ENCODE assay signal across 8 cellular contexts in genomic region chr1:92298213-92298572, GRCh38. TPM values are rescaled to one million over a fixed set of nuclear protein-coding genes. Genes with fewer than 3 reads are reported as not detected.
DNase-seq lines count a peak whose midpoint lies in the region; ATAC-seq, FAIRE-seq and TF ChIP-seq lines count a peak whose summit lies in the region.

No MANE protein-coding gene starts in this region.

- in situ Hi-C loops in GM12878 (cut with MboI), result no loop called here

- TF ChIP-seq EP300 in GM12878 (IDR thresholded peaks at IDR 0.05; ENCODE audit: borderline replicate concordance in 1 of 2, control insufficient read depth in 1 of 2, low read depth in 2 of 2, low read length in 2 of 2), result no peak

- no peak for FAIRE-seq in GM12878 (lab: Jason Lieb, UNC)

- H3K36me3 ChIP-seq in ACC112 (ENCODE audit: insufficient read depth, low read length) (0 out of 2 replicates have a peak, but pooled peaks cover 14% of the 10 kb centered on the region), GM12878 (ENCODE audit: control insufficient read depth in 2 of 2, insufficient read depth in 2 of 2, low read length in 1 of 2) (peaks cover 0 to 2% of the 10 kb centered on the region in 2 experiments; a peak in 1 of 4 replicates), lung (ENCODE audit: control insufficient read depth in 2 of 2, insufficient read depth in 2 of 2, low read length in 2 of 2) (no peaks in the 10 kb centered on the region), aorta (ENCODE audit: control insufficient read depth in 1 of 2, insufficient read depth in 2 of 2, low read length in 1 of 2) (no peaks in the 10 kb centered on the region)

- ATAC-seq in HG02885 (IDR thresholded peaks at IDR 0.05; ENCODE audit: poor library complexity, unreplicated experiment), result peak; percentile 0
- no peak for ATAC-seq in GM12878
- ATAC-seq in lung (ENCODE audit: insufficient read depth, low FRiP score), result no peak
- no peak for ATAC-seq in aorta (ENCODE audit: low FRiP score)
- no peak for ATAC-seq in GM21390 (IDR thresholded peaks at IDR 0.05; ENCODE audit: unreplicated experiment)

- H3K4me1 ChIP-seq in ACC112 (ENCODE audit: control insufficient read depth, insufficient read depth, low read length, unreplicated experiment), result peaks cover 16% of the 10 kb centered on the region
- H3K4me1 ChIP-seq in GM12878 (ENCODE audit: control insufficient read depth, insufficient read depth, low read length), result no peaks in the 10 kb centered on the region
- H3K4me1 ChIP-seq in lung (ENCODE audit: control insufficient read depth in 2 of 2, insufficient read depth in 2 of 2, low read length in 2 of 2), result peaks cover 0 to 10% of the 10 kb centered on the region in 2 donors
- no peaks in the 10 kb centered on the region for H3K4me1 ChIP-seq in aorta (ENCODE audit: control insufficient read depth in 1 of 2, insufficient read depth in 2 of 2, low read length in 2 of 2)

- 2% methylated on average over 3 of the region's 3 CpGs for WGBS in GM12878 (ENCODE audit: insufficient coverage, insufficient replicate concordance, low lambda C conversion rate, missing lambda C conversion rate)
- 3 to 12% methylated on average over 3 of the region's 3 CpGs for WGBS in lung, 2 donors
- 5% methylated on average over 3 of the region's 3 CpGs for WGBS in aorta, 2 donors

- peak overlapping the region; percentile 96 for H2AFZ ChIP-seq in ACC112 (ENCODE audit: low read length, unreplicated experiment)
- H2AFZ ChIP-seq in GM12878 (ENCODE audit: control insufficient read depth, low read depth, low read length), result peak overlapping the region; percentile 98

- peak overlapping the region; percentile 21 for H3K4me2 ChIP-seq in GM12878 (ENCODE audit: control insufficient read depth, insufficient read depth)

- DNase-seq in GM12878 (ENCODE audit: low read depth, low spot score), result no peak
- DNase-seq in lung (ENCODE audit: low spot score), result no peak
- DNase-seq in aorta, result no peak
- no peak for DNase-seq in NCI-H1694 treated with DMSO at 0.1 percent for 48 hours (lab: John Stamatoyannopoulos, UW)
- DNase-seq in activated CD4-positive, alpha-beta T cell treated with anti-CD3 and anti-CD28 coated beads, Interleukin-2, amount 50 U/mL, for 1 hour, result no peak

- peak overlapping the region; percentile 72 for H3K27ac ChIP-seq in ACC112 (ENCODE audit: low read depth, low read length)
- H3K27ac ChIP-seq in GM12878 (ENCODE audit: control insufficient read depth, insufficient read depth), result peak overlapping the region; percentile 93
- H3K27ac ChIP-seq in lung (ENCODE audit: low read depth in 1 of 2, low read length in 1 of 2), result peak overlapping the region; percentile 99 to 100
- H3K27ac ChIP-seq in aorta (ENCODE audit: low read depth in 1 of 2, low read length in 2 of 2), result peak overlapping the region in 1 of 2 donors; percentile 93

- H3K27me3 ChIP-seq in ACC112 (ENCODE audit: insufficient read depth, low read length) (no peaks in the 10 kb centered on the region), GM12878 (replicated peaks in 1 of 2; ENCODE audit: control insufficient read depth in 2 of 2, insufficient read depth in 2 of 2, low read length in 1 of 2) (no peaks in the 10 kb centered on the region), lung (ENCODE audit: control insufficient read depth, insufficient read depth) (no peaks in the 10 kb centered on the region), aorta (ENCODE audit: control insufficient read depth in 1 of 2, insufficient read depth in 2 of 2, low read length in 1 of 2) (no peaks in the 10 kb centered on the region)

- intact Hi-C loops in GM12878 (cut with micrococcal nuclease; ENCODE audit: unreplicated experiment) (loop anchor here (5.0 to 10.0 kb wide), 4 partner anchors 239 to 793 kb away; partner anchors contain the start of genes CDC7 and RPL5), aorta (cut with DNase I) (loop anchor here in 1 of 2 donors (5.0 to 10.0 kb wide), 2 partner anchors 303 to 796 kb away; partner anchors contain the start of gene CDC7)

- POLR2A ChIA-PET in GM12878 (lab: Charles Lee), result interaction anchor here (1.0 to 1.5 kb wide), 2 partner anchors 302 to 788 kb away, joined by 3 read pairs; no protein-coding TSS in a partner anchor

- H3K9me3 ChIP-seq in GM12878 (replicated peaks; ENCODE audit: control insufficient read depth, insufficient read depth, low read length) (no peaks in the 10 kb centered on the region), lung (ENCODE audit: control insufficient read depth in 2 of 2, insufficient read depth in 1 of 2, low read length in 1 of 2) (no peaks in the 10 kb centered on the region), aorta (ENCODE audit: control insufficient read depth, low read length) (no peaks in the 10 kb centered on the region)

- TF ChIP-seq RAD21 in GM12878 (IDR thresholded peaks at IDR 0.05; ENCODE audit: insufficient read depth, low read depth, low read length), result no peak

- CTCF ChIA-PET in GM12878 (lab: Yijun Ruan, JAX), result interaction anchor here (0.6 to 1.0 kb wide), 2 partner anchors 10 to 421 kb away, joined by 3 read pairs; no protein-coding TSS in a partner anchor

- TF ChIP-seq CTCF in GM12878 (IDR thresholded peaks at IDR 0.05 in 2 of 3, conservative IDR thresholded peaks at IDR 0.05 in 1 of 3; ENCODE audit: control insufficient read depth in 2 of 3, extremely low read depth in 1 of 3, insufficient read depth in 1 of 3, low read depth in 3 of 3, low read length in 3 of 3) (0 out of 6 replicates have a peak, but pooled peaks of 1 of the 3 experiments have one; percentile 5), lung (IDR thresholded peaks at IDR 0.05; ENCODE audit: control extremely low read depth, extremely low read depth) (no peak)

- no peak for TF ChIP-seq POLR2A in GM12878 (IDR thresholded peaks at IDR 0.05; ENCODE audit: low read depth, low read length)

- RAD21 ChIA-PET in GM12878 (lab: Charles Lee; ENCODE audit: unreplicated experiment), result interaction anchor here (0.7 to 1.2 kb wide), 4 partner anchors 12 to 188 kb away, joined by 3 read pairs; no protein-coding TSS in a partner anchor

- peak overlapping the region; percentile 97 for H3K9ac ChIP-seq in GM12878 (ENCODE audit: control insufficient read depth, insufficient read depth, low read length)

- H4K20me1 ChIP-seq in GM12878 (ENCODE audit: control insufficient read depth, insufficient read depth), result no peaks in the 10 kb centered on the region

- H3K79me2 ChIP-seq in ACC112 (ENCODE audit: control insufficient read depth, insufficient read depth, low read length, unreplicated experiment) (peaks cover 29% of the 10 kb centered on the region), GM12878 (ENCODE audit: control insufficient read depth, insufficient read depth, low read length) (peaks cover 33% of the 10 kb centered on the region)

- H3K4me3 ChIP-seq in ACC112 (ENCODE audit: low read depth, low read length) (peak overlapping the region; percentile 88), GM12878 (peak overlapping the region; percentile 99), lung (peak overlapping the region; percentile 98), aorta (ENCODE audit: low read length in 2 of 2) (peak overlapping the region; percentile 51 to 90)

- no TSS peak for BruUV-seq in GM12878 (replicated peaks; lab: Mats Ljungman, UMichigan)

- SMC1A ChIA-PET in GM12878 (lab: Charles Lee; ENCODE audit: uncharacterized antibody, unreplicated experiment), result interaction anchor here (1.2 to 1.4 kb wide), 2 partner anchors 186 to 187 kb away, joined by 3 read pairs; no protein-coding TSS in a partner anchor

TF ChIP-seq in GM12878, 131 proteins besides CTCF, POLR2A, EP300 and RAD21 (continues in another document):
- TF ChIP-seq ZNF384 (IDR thresholded peaks at IDR 0.05; ENCODE audit: borderline replicate concordance, low read depth, low read length) (peak; percentile 58), MXI1 (IDR thresholded peaks at IDR 0.05; ENCODE audit: low read depth, low read length) (no peak)

RNA-seq across cellular contexts. Expression of gene GLMN, which starts 0.6 kb away (rescaled TPM):
- 50.5 and 56.5 TPM in 2 replicates for total RNA-seq in GM12878 (2013; cell fraction: nucleolus; rRNA removed)
- 13.3 and 17.1 TPM in 2 replicates for total RNA-seq in GM12878 (2014; rRNA removed)
- 17.6 and 18.1 TPM in 2 replicates for total RNA-seq in GM12878 (2014; rRNA removed; fragmentation: Illumina TruSeq; extraction: Trizol)
- 11.5 TPM in 2 replicates for total RNA-seq in GM12878 (2021)
- 5.5 TPM for polyA plus RNA-seq in GM12878 (2011; ENCODE audit: low read depth)
- 15.3 and 28.0 TPM in 2 replicates for polyA plus RNA-seq in GM12878 (2011; rRNA removed)
- polyA plus RNA-seq in GM12878 (2011; cell fraction: cytosol; rRNA removed), result 2.5 and 2.8 TPM in 2 replicates
- polyA plus RNA-seq in GM12878 (2011; cell fraction: nucleus; rRNA removed), result 15.0 and 18.6 TPM in 2 replicates
- polyA plus RNA-seq in GM12878 (2012), result 10.6 and 11.0 TPM in 2 replicates
- polyA plus RNA-seq in GM12878 (2014; fragmentation: Illumina TruSeq; extraction: Trizol), result 15.4 and 20.9 TPM in 2 replicates
- polyA plus RNA-seq in GM12878 (2014; fragmentation: Nextera tagmentation; extraction: Ambion mirVana), result 10 to 100 TPM; 18.2 to 20.6 TPM
- polyA plus RNA-seq in GM12878 (2014; rRNA removed), result 11.0 and 14.4 TPM in 2 replicates
- 10 to 100 TPM; 30.0 to 33.7 TPM for polyA plus RNA-seq in GM12878 (2016; fragmentation: Nextera tagmentation; extraction: Ambion mirVana)
- polyA minus RNA-seq in GM12878 (2011; rRNA and poly(A)+ RNA removed), result 2.5 and 5.0 TPM in 2 replicates
- polyA minus RNA-seq in GM12878 (2011; cell fraction: cytosol; rRNA and poly(A)+ RNA removed), result 1.9 and 2.1 TPM in 2 replicates
- polyA minus RNA-seq in GM12878 (2011; cell fraction: nucleus; rRNA and poly(A)+ RNA removed), result 7.5 and 11.1 TPM in 2 replicates
- total RNA-seq in lung, result 10 to 100 TPM in 1 of 2 donors, 1 to 10 TPM in 1; 5.6 to 13.4 TPM
- polyA plus RNA-seq in lung, result 10 to 100 TPM in 1 of 2 donors, 1 to 10 TPM in 1; 3.9 to 20.6 TPM
- total RNA-seq in aorta, result 1 to 10 TPM; 7.6 to 9.9 TPM
- 1 to 10 TPM; 5.6 to 6.9 TPM for polyA plus RNA-seq in aorta

RNA-seq across cellular contexts. Expression of gene RPAP2, which starts 0.7 kb away (rescaled TPM):
- total RNA-seq in GM12878 (2013; cell fraction: nucleolus; rRNA removed), result 50.5 and 50.9 TPM in 2 replicates
- total RNA-seq in GM12878 (2014; rRNA removed), result 11.4 and 13.4 TPM in 2 replicates
- total RNA-seq in GM12878 (2014; rRNA removed; fragmentation: Illumina TruSeq; extraction: Trizol), result 19.7 and 20.0 TPM in 2 replicates
- 20.4 and 22.7 TPM in 2 replicates for total RNA-seq in GM12878 (2021)
- polyA plus RNA-seq in GM12878 (2011; ENCODE audit: low read depth), result 3.9 TPM
- 20.7 and 34.5 TPM in 2 replicates for polyA plus RNA-seq in GM12878 (2011; rRNA removed)
- 4.8 and 8.4 TPM in 2 replicates for polyA plus RNA-seq in GM12878 (2011; cell fraction: cytosol; rRNA removed)
- 8.5 and 8.8 TPM in 2 replicates for polyA plus RNA-seq in GM12878 (2011; cell fraction: nucleus; rRNA removed)
- 7.9 and 12.7 TPM in 2 replicates for polyA plus RNA-seq in GM12878 (2012)
- 23.3 and 29.8 TPM in 2 replicates for polyA plus RNA-seq in GM12878 (2014; fragmentation: Illumina TruSeq; extraction: Trizol)
- polyA plus RNA-seq in GM12878 (2014; fragmentation: Nextera tagmentation; extraction: Ambion mirVana), result 10 to 100 TPM; 20.2 to 24.0 TPM
- 6.1 and 11.4 TPM in 2 replicates for polyA plus RNA-seq in GM12878 (2014; rRNA removed)
- polyA plus RNA-seq in GM12878 (2016; fragmentation: Nextera tagmentation; extraction: Ambion mirVana), result 10 to 100 TPM; 35.4 to 39.5 TPM
- polyA minus RNA-seq in GM12878 (2011; rRNA and poly(A)+ RNA removed), result 6.3 and 17.9 TPM in 2 replicates
- 6.1 and 6.2 TPM in 2 replicates for polyA minus RNA-seq in GM12878 (2011; cell fraction: cytosol; rRNA and poly(A)+ RNA removed)
- polyA minus RNA-seq in GM12878 (2011; cell fraction: nucleus; rRNA and poly(A)+ RNA removed), result 5.3 and 11.7 TPM in 2 replicates
- 10 to 100 TPM; 14.4 to 24.5 TPM for total RNA-seq in lung
- polyA plus RNA-seq in lung, result 1 to 10 TPM; 5.0 to 6.5 TPM
- 10 to 100 TPM; 31.2 to 31.3 TPM for total RNA-seq in aorta
- 10 to 100 TPM in 1 of 2 donors, 1 to 10 TPM in 1; 4.9 to 10.8 TPM for polyA plus RNA-seq in aorta
